Comparison of ENCODE assay signal across 17 cellular contexts in the genomic region with DNA sequence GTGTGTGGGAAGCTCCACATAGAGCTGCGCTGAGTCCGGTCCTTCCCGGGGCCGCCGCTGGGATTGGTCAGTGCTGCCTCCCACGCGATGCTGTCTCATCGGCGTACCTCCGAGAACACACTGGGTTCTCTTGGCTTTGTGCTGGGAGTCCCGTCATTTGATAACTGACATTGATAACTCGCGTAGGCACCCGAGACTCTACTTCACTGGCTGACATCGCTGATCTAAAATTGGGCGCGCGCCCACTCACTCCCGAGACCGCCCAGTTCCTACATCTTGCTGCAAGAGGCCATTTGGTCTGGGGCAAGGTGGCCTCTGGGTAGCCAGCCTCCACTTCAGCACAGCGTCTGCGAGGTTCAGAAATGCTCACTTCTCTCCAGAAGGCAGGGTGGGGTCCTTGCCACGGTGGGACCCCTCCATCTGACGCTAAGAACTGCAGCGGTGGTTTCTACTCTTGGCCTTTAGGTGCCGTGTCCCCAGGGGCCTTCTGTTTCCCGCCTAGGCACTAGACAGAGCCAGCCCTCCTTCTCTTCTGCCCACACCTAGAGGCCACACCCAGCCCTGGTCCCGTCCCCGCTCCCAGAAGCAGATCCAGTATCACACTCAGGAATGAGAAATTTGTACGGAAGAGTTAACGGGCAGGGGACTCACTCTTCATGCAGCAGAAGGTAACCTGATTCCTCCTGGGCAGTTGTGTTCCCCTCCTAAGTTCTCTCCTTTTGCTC. TPM values are rescaled to one million over a fixed set of nuclear protein-coding genes. Genes with fewer than 3 reads are reported as not detected.
DNase-seq lines count a peak whose midpoint lies in the region; ATAC-seq and TF ChIP-seq lines count a peak whose summit lies in the region.
"Had no signal": no experiment of that assay in that cellular context is flagged by ENCODE, and none has a peak within 500 bp of the region (broad histone marks: within the 10 kb centered on the region; RNA-seq: fewer than 3 reads in every experiment).

No MANE protein-coding gene starts in this region.

- no peaks in the 10 kb centered on the region for H3K9me3 Mint-ChIP-seq in chondrocyte (ENCODE audit: low read depth)
- H3K9me3 Mint-ChIP-seq in stimulated activated effector memory CD8-positive, alpha-beta T cell treated with anti-CD3 and anti-CD28 coated beads, Interleukin-12 subunit alpha, Interleukin-12 subunit beta, amount 100 ng/mL, for 72 hours = no peaks in the 10 kb centered on the region
- H3K9me3 Mint-ChIP-seq: CD4-positive, alpha-beta T cell had no signal

- H3K27ac Mint-ChIP-seq in chondrocyte (ENCODE audit: unreplicated experiment) = no peak overlapping the region
- H3K27ac Mint-ChIP-seq in stimulated activated effector memory CD8-positive, alpha-beta T cell treated with anti-CD3 and anti-CD28 coated beads, Interleukin-12 subunit alpha, Interleukin-12 subunit beta, amount 100 ng/mL, for 72 hours = no peak overlapping the region
- H3K27ac Mint-ChIP-seq: B cell; CD4-positive, alpha-beta T cell had no signal

- no peak overlapping the region for H3K4me3 ChIP-seq in PC-9
- H3K4me3 ChIP-seq: GM12878 had no signal

- H2AFZ ChIP-seq in PC-9 = no peak overlapping the region

- H3K4me1 Mint-ChIP-seq in chondrocyte (ENCODE audit: low read depth) = peaks cover 21% of the 10 kb centered on the region
- H3K4me1 Mint-ChIP-seq in stimulated activated effector memory CD8-positive, alpha-beta T cell treated with anti-CD3 and anti-CD28 coated beads, Interleukin-12 subunit alpha, Interleukin-12 subunit beta, amount 100 ng/mL, for 72 hours = no peaks in the 10 kb centered on the region
- H3K4me1 Mint-ChIP-seq: B cell had no signal

- peaks cover 9% of the 10 kb centered on the region for H3K27me3 Mint-ChIP-seq in chondrocyte (ENCODE audit: low read depth)
- H3K27me3 Mint-ChIP-seq: CD4-positive, alpha-beta T cell had no signal

- intact Hi-C loops in head of caudate nucleus (cut with DNase I) = no loop called here
- intact Hi-C loops in sciatic nerve (cut with DNase I) = loop anchor here (10.0 kb wide), 1 partner anchor 226 kb away; no protein-coding TSS in a partner anchor
- intact Hi-C loops in PC-9 (cut with micrococcal nuclease; ENCODE audit: unreplicated experiment) = no loop called here

- no peaks in the 10 kb centered on the region; the same call in 1 of the 2 replicates for H3K27me3 ChIP-seq in PC-9 (ENCODE audit: insufficient read depth, low read depth)

- H3K4me2 ChIP-seq in PC-9 = no peak overlapping the region

- ATAC-seq in sciatic nerve (no peak), HG02884 (IDR thresholded peaks at IDR 0.05; ENCODE audit: unreplicated experiment) (no peak)
- ATAC-seq in stimulated activated effector memory CD8-positive, alpha-beta T cell treated with anti-CD3 and anti-CD28 coated beads, Interleukin-12 subunit alpha, Interleukin-12 subunit beta, amount 100 ng/mL, for 72 hours = no peak
- ATAC-seq: GM12878 had no signal

- H4K20me1 ChIP-seq in PC-9 (ENCODE audit: insufficient read depth) = no peaks in the 10 kb centered on the region

- DNase-seq in chondrocyte (ENCODE audit: low spot score) (peak; percentile 69), head of caudate nucleus (peak in 26 of 42 donors; percentile 13 to 65 (median 40)), mesenteric fat pad (ENCODE audit: low spot score) (peak; percentile 65), sciatic nerve (ENCODE audit: low spot score) (peak; percentile 57), PC-9 (no peak), GM20000 (ENCODE audit: low spot score) (no peak)
- no peak for DNase-seq in stimulated activated effector memory CD8-positive, alpha-beta T cell treated with anti-CD3 and anti-CD28 coated beads, Interleukin-12 subunit alpha, Interleukin-12 subunit beta, amount 100 ng/mL, for 72 hours (ENCODE audit: low spot score in 2 of 2)
- DNase-seq: C1 segment of cervical spinal cord; Calu3; CD4-positive, alpha-beta T cell; DMS 273 treated with DMSO at 0.1 percent for 48 hours; DMS79; GOT3; HCEC 1CT had no signal

- H3K4me1 ChIP-seq in PC-9 (replicated peaks; ENCODE audit: insufficient read depth) = no peaks in the 10 kb centered on the region

- H3K9me2 ChIP-seq in PC-9 (ENCODE audit: insufficient read depth) = no peaks in the 10 kb centered on the region

- no TSS peak for BruUV-seq in PC-9 (replicated peaks; lab: Mats Ljungman, UMichigan)

- POLR2A ChIA-PET in PC-9 (lab: Charles Lee; ENCODE audit: unreplicated experiment) = no interaction called here

- CTCF ChIA-PET in PC-9 (lab: Charles Lee) = interaction anchor here (0.6 kb wide), 1 partner anchor 20 kb away, joined by 3 read pairs; no protein-coding TSS in a partner anchor

- no peak overlapping the region for H3K4me3 Mint-ChIP-seq in chondrocyte (ENCODE audit: unreplicated experiment)
- no peak overlapping the region for H3K4me3 Mint-ChIP-seq in stimulated activated effector memory CD8-positive, alpha-beta T cell treated with anti-CD3 and anti-CD28 coated beads, Interleukin-12 subunit alpha, Interleukin-12 subunit beta, amount 100 ng/mL, for 72 hours
- H3K4me3 Mint-ChIP-seq: B cell; CD4-positive, alpha-beta T cell had no signal

- H3F3A ChIP-seq in PC-9 (ENCODE audit: insufficient read depth, low read depth) = no peaks in the 10 kb centered on the region

- H3K27ac ChIP-seq in PC-9 = no peak overlapping the region

- H3K79me2 ChIP-seq in PC-9 (ENCODE audit: low read depth) = no peaks in the 10 kb centered on the region

- no peaks in the 10 kb centered on the region for H3K36me3 ChIP-seq in PC-9 (ENCODE audit: low read depth)

- no peaks in the 10 kb centered on the region for H3K36me3 Mint-ChIP-seq in chondrocyte (ENCODE audit: low read depth)
- H3K36me3 Mint-ChIP-seq in stimulated activated effector memory CD8-positive, alpha-beta T cell treated with anti-CD3 and anti-CD28 coated beads, Interleukin-12 subunit alpha, Interleukin-12 subunit beta, amount 100 ng/mL, for 72 hours = no peaks in the 10 kb centered on the region

- H3K9me3 ChIP-seq in PC-9 (ENCODE audit: insufficient read depth, low read depth) = no peaks in the 10 kb centered on the region

- TF ChIP-seq CTCF in chondrocyte (IDR thresholded peaks at IDR 0.05) (no peak), PC-9 (conservative IDR thresholded peaks at IDR 0.05) (no peak), GM20000 (IDR thresholded peaks at IDR 0.05; ENCODE audit: extremely low read depth, missing control alignments) (no peak)

RNA-seq across cellular contexts. Expression of a gene that starts 40.7 kb away (rescaled TPM):
- 13.1 to 22.2 TPM (median 15.4 TPM) in 3 replicates for total RNA-seq in chondrocyte
- total RNA-seq in mesenteric fat pad = 63.5 TPM
- total RNA-seq in sciatic nerve = 75.6 TPM
- 65.6 and 92.2 TPM in 2 replicates for total RNA-seq in PC-9 (2021)

Comparison
In these comparisons a context has a peak if more than half of its experiments do, and no peak if none do; other contexts are left out.
1. DNase-seq: peak in chondrocyte (single experiment), head of caudate nucleus (26 of 42), mesenteric fat pad (single experiment) and sciatic nerve (single experiment); none in PC-9 (0 of 2), stimulated activated effector memory CD8-positive, alpha-beta T cell treated with anti-CD3 and anti-CD28 coated beads, Interleukin-12 subunit alpha, Interleukin-12 subunit beta, amount 100 ng/mL, for 72 hours (0 of 2) and GM20000 (single experiment).